ENCODE assay signal across 22 cellular contexts in the genomic region with DNA sequence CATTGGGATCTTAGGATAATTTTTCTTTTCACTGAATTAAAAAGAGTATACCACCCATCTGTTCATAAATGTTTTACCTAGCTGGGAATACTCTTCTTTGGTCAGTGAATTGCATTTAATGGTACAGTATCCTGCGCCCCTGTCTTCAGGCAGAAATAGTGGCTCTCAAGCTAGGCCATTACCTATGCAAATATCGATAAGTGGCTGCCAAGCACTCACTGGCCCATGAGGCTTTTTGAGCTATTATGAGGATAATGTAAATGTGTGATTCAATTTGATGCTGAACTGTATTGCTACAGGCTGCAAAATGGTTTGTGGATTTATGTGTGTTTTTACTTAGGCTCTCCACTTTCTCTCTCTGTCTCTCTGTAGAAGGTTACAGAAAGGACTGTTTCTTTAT. TPM values are rescaled to one million over a fixed set of nuclear protein-coding genes. Genes with fewer than 3 reads are reported as not detected.
DNase-seq lines count a peak whose midpoint lies in the region; ATAC-seq, FAIRE-seq and TF ChIP-seq lines count a peak whose summit lies in the region.
"Had no signal": no experiment of that assay in that cellular context is flagged by ENCODE, and none has a peak within 500 bp of the region (broad histone marks: within the 10 kb centered on the region; RNA-seq: fewer than 3 reads in every experiment).

No MANE protein-coding gene starts in this region.

- H3K27ac ChIP-seq in A549 (no peak overlapping the region), Karpas-422 (ENCODE audit: low read length) (peak overlapping the region; percentile 84)
- H3K27ac ChIP-seq: BLaER1 treated with 17β-estradiol and CSF1 and Interleukin-3, amounts not matched to agents 10 nM and 100 nM; coronary artery; GM23248 had no signal

- 100% methylated on average over 2 of the region's 2 CpGs for WGBS in A549 (ENCODE audit: missing lambda C conversion rate)

- no peaks in the 10 kb centered on the region for H3K4me1 ChIP-seq in A549
- peaks cover 30% of the 10 kb centered on the region for H3K4me1 ChIP-seq in Karpas-422 (ENCODE audit: low read length)
- H3K4me1 ChIP-seq: BLaER1 treated with 17β-estradiol and CSF1 and Interleukin-3, amounts not matched to agents 10 nM and 100 nM had no signal

- no peaks in the 10 kb centered on the region for H3K9me2 ChIP-seq in Karpas-422 (replicated peaks; ENCODE audit: insufficient read depth, low read length)

- 0 out of 2 replicates have a peak, but pooled peaks cover 8% of the 10 kb centered on the region for H3K79me2 ChIP-seq in Karpas-422 (ENCODE audit: low read length)

- FAIRE-seq in A549 (lab: Jason Lieb, UNC) = peak; percentile 82

- TF ChIP-seq CTCF in A549 (IDR thresholded peaks at IDR 0.05) = no peak

- POLR2A ChIA-PET in A549 (lab: Yijun Ruan, JAX) = no interaction called here

- DNase-seq in A549 (ENCODE audit: low read depth in 1 of 2, low spot score in 1 of 2) (no peak), Karpas-422 (peak; percentile 86), NCI-H187 treated with DMSO at 0.1 percent for 48 hours (lab: John Stamatoyannopoulos, UW) (peak; percentile 80), NCI-H748 (lab: John Stamatoyannopoulos, UW; ENCODE audit: unreplicated experiment) (peak; percentile 76), left colon (no peak), T-helper 2 cell (no peak), epidermal melanocyte (ENCODE audit: insufficient read length, low spot score) (no peak)
- DNase-seq in activated CD4-positive, alpha-beta T cell treated with anti-CD3 and anti-CD28 coated beads, Interleukin-2, amount 50 U/mL, for 4 hours = no peak
- DNase-seq: activated CD4-positive, alpha-beta memory T cell treated with anti-CD3 and anti-CD28 coated beads for 36 hours; activated CD4-positive, CD25-positive, alpha-beta regulatory T cell treated with anti-CD3 and anti-CD28 coated beads, Interleukin-2, amount 50 U/mL, for 72 hours; activated naive CD4-positive, alpha-beta T cell treated with anti-CD3 and anti-CD28 coated beads for 36 hours; caudate nucleus; effector CD8-positive, alpha-beta T cell; GM23248; immature natural killer cell; mesenchymal stem cell; MV-4-11; nephron progenitor cell; PC-3 had no signal

- no peak overlapping the region for H2AFZ ChIP-seq in Karpas-422 (ENCODE audit: low read length)
- H2AFZ ChIP-seq: GM23248 had no signal

- H3K36me3 ChIP-seq in Karpas-422 (ENCODE audit: insufficient read depth, low read length) = no peaks in the 10 kb centered on the region

- H3K27me3 ChIP-seq in Karpas-422 (ENCODE audit: low read length) = no peaks in the 10 kb centered on the region
- H3K27me3 ChIP-seq: BLaER1 treated with 17β-estradiol and CSF1 and Interleukin-3, amounts not matched to agents 10 nM and 100 nM had no signal

- no peak for TF ChIP-seq EP300 in A549 (IDR thresholded peaks at IDR 0.05)

- ATAC-seq in A549 (no peak), left colon (no peak)
- ATAC-seq: PC-3; stimulated activated effector memory CD8-positive, alpha-beta T cell treated with anti-CD3 and anti-CD28 coated beads, Interleukin-12 subunit alpha, Interleukin-12 subunit beta, amount 100 ng/mL, for 72 hours had no signal

- intact Hi-C loops in left colon (cut with DNase I, micrococcal nuclease) = no loop called here

- H3K4me3 ChIP-seq in A549 (no peak overlapping the region), Karpas-422 (ENCODE audit: low read length) (peak overlapping the region; percentile 47)
- H3K4me3 ChIP-seq: BLaER1 treated with 17β-estradiol and CSF1 and Interleukin-3, amounts not matched to agents 10 nM and 100 nM; coronary artery; GM23248 had no signal

- peak overlapping the region; percentile 48 for H3K9ac ChIP-seq in Karpas-422 (ENCODE audit: low read length)
- H3K9ac ChIP-seq: BLaER1 treated with 17β-estradiol and CSF1 and Interleukin-3, amounts not matched to agents 10 nM and 100 nM; GM23248 had no signal

- no peak for TF ChIP-seq POLR2A in A549 (IDR thresholded peaks at IDR 0.05; ENCODE audit: low read length)

- H3K9me3 ChIP-seq in A549 = no peaks in the 10 kb centered on the region
- no peaks in the 10 kb centered on the region for H3K9me3 ChIP-seq in Karpas-422 (ENCODE audit: low read length)
- H3K9me3 ChIP-seq: BLaER1 treated with 17β-estradiol and CSF1 and Interleukin-3, amounts not matched to agents 10 nM and 100 nM had no signal

- CTCF ChIA-PET in A549 (lab: Yijun Ruan, JAX) = interaction anchor here (2.1 kb wide), 1 partner anchor 119 kb away, joined by 5 read pairs; no protein-coding TSS in a partner anchor

- H4K20me1 ChIP-seq in Karpas-422 (ENCODE audit: insufficient read depth, low read depth, low read length) = no peaks in the 10 kb centered on the region
- H4K20me1 ChIP-seq: BLaER1 treated with 17β-estradiol and CSF1 and Interleukin-3, amounts not matched to agents 10 nM and 100 nM had no signal

- H3K4me2 ChIP-seq in A549 (no peak overlapping the region), Karpas-422 (ENCODE audit: low read depth, low read length, poor library complexity, severe bottlenecking) (peak overlapping the region; percentile 58)
- H3K4me2 ChIP-seq: BLaER1 treated with 17β-estradiol and CSF1 and Interleukin-3, amounts not matched to agents 10 nM and 100 nM had no signal

- TF ChIP-seq RAD21 in A549 (conservative IDR thresholded peaks at IDR 0.05 in 1 of 2, IDR thresholded peaks at IDR 0.05 in 1 of 2) = no peak

TF ChIP-seq in A549, 52 proteins besides CTCF, POLR2A, EP300 and RAD21:
- TF ChIP-seq, protein P1, sequence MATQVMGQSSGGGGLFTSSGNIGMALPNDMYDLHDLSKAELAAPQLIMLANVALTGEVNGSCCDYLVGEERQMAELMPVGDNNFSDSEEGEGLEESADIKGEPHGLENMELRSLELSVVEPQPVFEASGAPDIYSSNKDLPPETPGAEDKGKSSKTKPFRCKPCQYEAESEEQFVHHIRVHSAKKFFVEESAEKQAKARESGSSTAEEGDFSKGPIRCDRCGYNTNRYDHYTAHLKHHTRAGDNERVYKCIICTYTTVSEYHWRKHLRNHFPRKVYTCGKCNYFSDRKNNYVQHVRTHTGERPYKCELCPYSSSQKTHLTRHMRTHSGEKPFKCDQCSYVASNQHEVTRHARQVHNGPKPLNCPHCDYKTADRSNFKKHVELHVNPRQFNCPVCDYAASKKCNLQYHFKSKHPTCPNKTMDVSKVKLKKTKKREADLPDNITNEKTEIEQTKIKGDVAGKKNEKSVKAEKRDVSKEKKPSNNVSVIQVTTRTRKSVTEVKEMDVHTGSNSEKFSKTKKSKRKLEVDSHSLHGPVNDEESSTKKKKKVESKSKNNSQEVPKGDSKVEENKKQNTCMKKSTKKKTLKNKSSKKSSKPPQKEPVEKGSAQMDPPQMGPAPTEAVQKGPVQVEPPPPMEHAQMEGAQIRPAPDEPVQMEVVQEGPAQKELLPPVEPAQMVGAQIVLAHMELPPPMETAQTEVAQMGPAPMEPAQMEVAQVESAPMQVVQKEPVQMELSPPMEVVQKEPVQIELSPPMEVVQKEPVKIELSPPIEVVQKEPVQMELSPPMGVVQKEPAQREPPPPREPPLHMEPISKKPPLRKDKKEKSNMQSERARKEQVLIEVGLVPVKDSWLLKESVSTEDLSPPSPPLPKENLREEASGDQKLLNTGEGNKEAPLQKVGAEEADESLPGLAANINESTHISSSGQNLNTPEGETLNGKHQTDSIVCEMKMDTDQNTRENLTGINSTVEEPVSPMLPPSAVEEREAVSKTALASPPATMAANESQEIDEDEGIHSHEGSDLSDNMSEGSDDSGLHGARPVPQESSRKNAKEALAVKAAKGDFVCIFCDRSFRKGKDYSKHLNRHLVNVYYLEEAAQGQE (IDR thresholded peaks at IDR 0.05) = no peak
- TF ChIP-seq SMC3 (IDR thresholded peaks at IDR 0.05) = no peak
- TF ChIP-seq MAZ (IDR thresholded peaks at IDR 0.05; ENCODE audit: borderline replicate concordance, low read depth, low read length) = no peak
- no peak for TF ChIP-seq EHF (CRISPR knock-in tag; IDR thresholded peaks at IDR 0.05)
- no peak for TF ChIP-seq HDAC2 (IDR thresholded peaks at IDR 0.05)
- no peak for TF ChIP-seq CHD4 (IDR thresholded peaks at IDR 0.05; ENCODE audit: borderline replicate concordance)

RNA-seq across cellular contexts. Expression of a gene that starts 30.1 kb away (rescaled TPM):
- polyA plus RNA-seq in A549 (2011; rRNA removed) = 26.6 and 28.3 TPM in 2 replicates
- 12.6 and 16.1 TPM in 2 replicates for polyA plus RNA-seq in A549 (2012; cell fraction: cytosol; rRNA removed)
- 26.5 and 29.4 TPM in 2 replicates for polyA plus RNA-seq in A549 (2012; cell fraction: nucleus; rRNA removed)
- polyA plus RNA-seq in A549 (2017; fragmentation: RNase III; extraction: RNeasy Plus Mini Kit Qiagen cat#74134 plus additional on column Dnase treatment) = 17.3 to 18.7 TPM (median 17.4 TPM) in 3 replicates
- 21.5 and 21.8 TPM in 2 replicates for polyA minus RNA-seq in A549 (2011; rRNA and poly(A)+ RNA removed)
- total RNA-seq in Karpas-422 (2014; rRNA removed; shearing (Covaris generic); ENCODE audit: low replicate concordance) = 23.0 and 33.2 TPM in 2 replicates
- total RNA-seq in left colon = 10 to 100 TPM; 15.2 to 17.6 TPM

Comparison
In these comparisons a context has a peak if more than half of its experiments do, and no peak if none do; other contexts are left out.
1. DNase-seq: peak in Karpas-422 (single experiment), NCI-H187 treated with DMSO at 0.1 percent for 48 hours (single experiment) and NCI-H748 (single experiment); none in A549 (0 of 2), left colon (0 of 2), activated CD4-positive, alpha-beta T cell treated with anti-CD3 and anti-CD28 coated beads, Interleukin-2, amount 50 U/mL, for 4 hours (0 of 2), T-helper 2 cell (0 of 5) and epidermal melanocyte (single experiment).